ENCODE assay signal across 8 cellular contexts in genomic region chr19:15199652-15200574, GRCh38. TPM values are rescaled to one million over a fixed set of nuclear protein-coding genes. Genes with fewer than 3 reads are reported as not detected.
A peak's percentile ranks its signal among the peaks of the same experiment; 100 is the strongest.
DNase-seq lines count a peak whose midpoint lies in the region; ATAC-seq, FAIRE-seq and TF ChIP-seq lines count a peak whose summit lies in the region.

No MANE protein-coding gene starts in this region.

- H4K20me1 ChIP-seq in keratinocyte (ENCODE audit: control insufficient read depth, extremely low read depth, insufficient read depth, low read length): no peaks in the 10 kb centered on the region

- H3K79me2 ChIP-seq in keratinocyte (ENCODE audit: control insufficient read depth, insufficient read depth, low read length): no peaks in the 10 kb centered on the region

- TF ChIP-seq CTCF in astrocyte of the spinal cord (IDR thresholded peaks at IDR 0.05; ENCODE audit: low read depth, low read length) (no peak), keratinocyte (optimal IDR thresholded peaks at IDR 0.05 in 1 of 3, IDR thresholded peaks at IDR 0.05 in 1 of 3, conservative IDR thresholded peaks at IDR 0.05 in 1 of 3; ENCODE audit: extremely low read depth in 1 of 3, insufficient read depth in 2 of 3, low read length in 3 of 3) (no peak), tibial artery (IDR thresholded peaks at IDR 0.05) (no peak)

- no peaks in the 10 kb centered on the region for H3K9me1 ChIP-seq in keratinocyte (ENCODE audit: control insufficient read depth, extremely low read depth, insufficient read depth, low read length)

- dilution Hi-C loops in keratinocyte (cut with MboI; ENCODE audit: extremely low pct_ligation_motif_present, low sequenced_read_pairs): no loop called here

- FAIRE-seq in keratinocyte (lab: Jason Lieb, UNC): no peak

- in situ Hi-C loops in astrocyte of the spinal cord (cut with HindIII; ENCODE audit: low sequenced_read_pairs): no loop called here

- H3K27ac ChIP-seq in keratinocyte (ENCODE audit: control insufficient read depth, insufficient read depth, low read length) (no peak overlapping the region), tibial artery (peak overlapping the region; percentile 98 to 99), caudate nucleus (ENCODE audit: low read depth, low read length) (no peak overlapping the region)

- intact Hi-C loops in tibial artery (cut with DNase I; ENCODE audit: low total_unique reads): loop anchor here (5.0 kb wide), 1 partner anchor 52 kb away; no protein-coding TSS in a partner anchor

- H3K27me3 ChIP-seq in keratinocyte (ENCODE audit: control insufficient read depth, extremely low read depth, insufficient read depth, low read length) (peaks cover 21% of the 10 kb centered on the region), tibial artery (no peaks in the 10 kb centered on the region)

- no peak for ATAC-seq in GM18502 (IDR thresholded peaks at IDR 0.05; ENCODE audit: poor library complexity, unreplicated experiment)

- peak overlapping the region; percentile 47 for H3K9ac ChIP-seq in keratinocyte (ENCODE audit: control insufficient read depth, extremely low read depth, insufficient read depth, low read length)

- H3K4me2 ChIP-seq in keratinocyte (ENCODE audit: control insufficient read depth, extremely low read depth, insufficient read depth, low read depth, low read length): peak overlapping the region; percentile 60

- H2AFZ ChIP-seq in keratinocyte (ENCODE audit: control insufficient read depth, low read length): no peak overlapping the region

- no peaks in the 10 kb centered on the region for H3K9me3 ChIP-seq in keratinocyte (ENCODE audit: control insufficient read depth, low read depth, low read length)
- H3K9me3 ChIP-seq in tibial artery: no peaks in the 10 kb centered on the region

- H3K36me3 ChIP-seq in keratinocyte (ENCODE audit: control insufficient read depth in 2 of 2, extremely low read depth in 1 of 2, insufficient read depth in 2 of 2, low read length in 2 of 2): peaks cover 0 to 1% of the 10 kb centered on the region in 2 experiments
- H3K36me3 ChIP-seq in tibial artery: peaks cover 0 to 12% (median 9%) of the 10 kb centered on the region in 3 donors

- H3K4me1 ChIP-seq in keratinocyte (ENCODE audit: control insufficient read depth, extremely low read depth, insufficient read depth, low read length) (peaks cover 15% of the 10 kb centered on the region), tibial artery (peaks cover 0 to 51% (median 45%) of the 10 kb centered on the region in 4 donors)

- DNase-seq in NCI-H82 (lab: John Stamatoyannopoulos, UW) (peak; percentile 35), NCI-H82 treated with DMSO at 0.1 percent for 48 hours (lab: John Stamatoyannopoulos, UW; ENCODE audit: unreplicated experiment) (no peak), astrocyte of the spinal cord (ENCODE audit: low read depth, low spot score) (no peak), keratinocyte (ENCODE audit: low read depth, low spot score) (no peak), tibial artery (peak; percentile 39 to 84), caudate nucleus (lab: John Stamatoyannopoulos, UW) (no peak), epidermal melanocyte (ENCODE audit: insufficient read length, low spot score) (no peak)

- H3K4me3 ChIP-seq in astrocyte of the spinal cord (ENCODE audit: low read depth, low read length): peak overlapping the region; percentile 60
- peak overlapping the region in 2 of 3 experiments; percentile 34 to 57 for H3K4me3 ChIP-seq in keratinocyte (ENCODE audit: control insufficient read depth in 2 of 3, extremely low read depth in 1 of 3, insufficient read depth in 2 of 3, low read depth in 1 of 3, low read length in 3 of 3)
- H3K4me3 ChIP-seq in tibial artery: peak overlapping the region; percentile 78 to 96

RNA-seq across cellular contexts. Expression of gene NOTCH3, which starts 0.9 kb away (rescaled TPM):
- 2.5 to 14.9 TPM (median 4.1 TPM) in 3 replicates for polyA plus RNA-seq in keratinocyte
- polyA plus RNA-seq in keratinocyte (2011; ENCODE audit: low read depth): 39.1 TPM
- polyA plus RNA-seq in keratinocyte (2011; cell fraction: cytosol; rRNA removed): 1.7 and 3.5 TPM in 2 replicates
- 29.6 and 36.8 TPM in 2 replicates for polyA plus RNA-seq in keratinocyte (2011; cell fraction: nucleus; rRNA removed)
- polyA plus RNA-seq in keratinocyte (2012; ENCODE audit: low replicate concordance): 4.2 and 45.4 TPM in 2 replicates
- polyA minus RNA-seq in keratinocyte: 17.6 to 102 TPM (median 31.2 TPM) in 3 replicates
- polyA minus RNA-seq in keratinocyte (2011; cell fraction: cytosol; rRNA and poly(A)+ RNA removed): 58.3 TPM
- polyA minus RNA-seq in keratinocyte (2011; cell fraction: nucleus; rRNA and poly(A)+ RNA removed): 138 and 146 TPM in 2 replicates

RNA-seq across cellular contexts. Expression of gene EPHX3, which starts 32.3 kb away (rescaled TPM):
- polyA plus RNA-seq in keratinocyte: 0.33 to 1.2 TPM (median 0.51 TPM) in 3 replicates
- 5.2 TPM for polyA plus RNA-seq in keratinocyte (2011; ENCODE audit: low read depth)
- polyA plus RNA-seq in keratinocyte (2011; cell fraction: cytosol; rRNA removed): 0.27 and 0.40 TPM in 2 replicates
- 1.7 and 2.1 TPM in 2 replicates for polyA plus RNA-seq in keratinocyte (2011; cell fraction: nucleus; rRNA removed)
- polyA plus RNA-seq in keratinocyte (2012; ENCODE audit: low replicate concordance): 0.39 and 16.9 TPM in 2 replicates
- 1.2 to 1.5 TPM (median 1.4 TPM) in 3 replicates for polyA minus RNA-seq in keratinocyte
- not detected for polyA minus RNA-seq in keratinocyte (2011; cell fraction: cytosol; rRNA and poly(A)+ RNA removed)
- 0.93 and 1.1 TPM in 2 replicates for polyA minus RNA-seq in keratinocyte (2011; cell fraction: nucleus; rRNA and poly(A)+ RNA removed)

Comparison
In these comparisons a context has a peak if more than half of its experiments do, and no peak if none do; other contexts are left out.
1. DNase-seq: peak in NCI-H82 (single experiment) and tibial artery (2 of 2); none in NCI-H82 treated with DMSO at 0.1 percent for 48 hours (single experiment), astrocyte of the spinal cord (single experiment), keratinocyte (single experiment), caudate nucleus (0 of 61) and epidermal melanocyte (single experiment).
2. H3K27ac ChIP-seq: peak in tibial artery (2 of 2); none in keratinocyte (single experiment) and caudate nucleus (single experiment).
3. Peak in every context shown above with its lines, with median percentiles within 50 percentile points of each other: H3K4me3 ChIP-seq.